8 cellular contexts compared by ENCODE assay signal in the genomic region with DNA sequence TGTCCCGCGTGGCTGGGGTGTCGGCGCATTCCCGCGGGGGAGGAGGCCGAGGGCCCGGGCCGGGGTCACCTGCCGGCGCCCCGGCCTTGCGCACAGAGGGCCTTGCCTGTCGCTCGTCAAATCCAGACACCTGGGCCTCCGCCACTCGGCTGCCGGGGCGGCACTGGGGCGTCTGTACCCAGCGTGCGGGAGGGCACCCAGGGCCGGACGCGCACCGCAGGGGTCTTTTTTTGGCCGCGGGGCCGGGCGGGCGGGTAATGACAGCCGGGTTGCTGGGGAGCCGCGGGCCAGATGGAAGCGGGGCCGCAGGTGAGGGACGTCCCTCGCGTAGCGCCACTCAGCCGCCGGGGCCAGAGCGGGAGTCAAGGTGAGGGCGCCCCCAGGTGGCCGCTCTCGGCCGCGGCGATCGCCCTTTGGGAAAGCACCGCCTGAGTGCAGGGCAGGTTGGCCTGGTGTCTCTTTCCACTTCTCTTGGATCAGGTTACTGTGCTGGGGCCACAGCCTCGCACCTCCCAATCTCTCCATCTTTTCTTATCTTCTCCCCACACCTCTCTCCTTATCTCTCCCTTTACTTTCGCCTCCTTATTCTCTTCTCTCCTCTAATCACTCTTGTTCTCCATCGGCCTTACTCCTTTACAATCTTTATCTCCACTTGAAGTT. TPM values are rescaled to one million over a fixed set of nuclear protein-coding genes. Genes with fewer than 3 reads are reported as not detected.
DNase-seq lines count a peak whose midpoint lies in the region; ATAC-seq and TF ChIP-seq lines count a peak whose summit lies in the region.

No MANE protein-coding gene starts in this region.

- intact Hi-C loops in CD8-positive, alpha-beta T cell (cut with DNase I, micrococcal nuclease), result loop anchor here (1.0 to 2.0 kb wide), 3 partner anchors 16 to 466 kb away; no protein-coding TSS in a partner anchor
- intact Hi-C loops in Right ventricle myocardium superior (cut with DNase I) (loop anchor here (5.0 kb wide), 1 partner anchor 46 kb away; no protein-coding TSS in a partner anchor), tibial artery (cut with DNase I; ENCODE audit: low total_unique reads) (loop anchor here (2.0 kb wide), 1 partner anchor 16 kb away; no protein-coding TSS in a partner anchor)

- TF ChIP-seq CTCF in CD8-positive, alpha-beta T cell (IDR thresholded peaks at IDR 0.05), result peak; percentile 85
- TF ChIP-seq CTCF in HFFc6 (IDR thresholded peaks at IDR 0.05), result peak; percentile 93
- TF ChIP-seq CTCF in RWPE1 (conservative IDR thresholded peaks at IDR 0.05; ENCODE audit: low read depth), result no peak
- peak; percentile 66 to 83 for TF ChIP-seq CTCF in tibial artery (IDR thresholded peaks at IDR 0.05)

- CTCF ChIA-PET in CD8-positive, alpha-beta T cell (lab: Charles Lee), result interaction anchor here (0.8 to 8.0 kb wide), 7 partner anchors 8 to 77 kb away, joined by 3 to 78 read pairs (median 5); no protein-coding TSS in a partner anchor
- CTCF ChIA-PET in RWPE1 (lab: Yijun Ruan, JAX), result no interaction called here

- peaks cover 25% of the 10 kb centered on the region for H3K4me1 Mint-ChIP-seq in CD8-positive, alpha-beta T cell (ENCODE audit: low read depth)
- peaks cover 70% of the 10 kb centered on the region for H3K4me1 Mint-ChIP-seq in HFFc6 (ENCODE audit: low read depth)
- peaks cover 27% of the 10 kb centered on the region for H3K4me1 Mint-ChIP-seq in activated naive CD4-positive, alpha-beta T cell treated with anti-CD3 and anti-CD28 coated beads, Interleukin-2, amount 50 U/mL, for 24 hours

- peak overlapping the region; percentile 78 for H3K4me3 Mint-ChIP-seq in CD8-positive, alpha-beta T cell
- peak overlapping the region; percentile 84 for H3K4me3 Mint-ChIP-seq in HFFc6
- H3K4me3 Mint-ChIP-seq in activated naive CD4-positive, alpha-beta T cell treated with anti-CD3 and anti-CD28 coated beads, Interleukin-2, amount 50 U/mL, for 24 hours, result peak overlapping the region; percentile 87

- H3K36me3 ChIP-seq in CD8-positive, alpha-beta T cell (ENCODE audit: insufficient read depth, low read length), result no peaks in the 10 kb centered on the region
- peaks cover 4 to 23% (median 14%) of the 10 kb centered on the region in 3 donors for H3K36me3 ChIP-seq in tibial artery

- no peak overlapping the region for H3K27ac Mint-ChIP-seq in CD8-positive, alpha-beta T cell
- H3K27ac Mint-ChIP-seq in HFFc6, result peak overlapping the region; percentile 97
- peak overlapping the region; percentile 88 for H3K27ac Mint-ChIP-seq in activated naive CD4-positive, alpha-beta T cell treated with anti-CD3 and anti-CD28 coated beads, Interleukin-2, amount 50 U/mL, for 24 hours

- H3K9me3 ChIP-seq in CD8-positive, alpha-beta T cell (ENCODE audit: low read length), result no peaks in the 10 kb centered on the region
- H3K9me3 ChIP-seq in tibial artery, result no peaks in the 10 kb centered on the region

- ATAC-seq in CD8-positive, alpha-beta T cell, result peak; percentile 34
- ATAC-seq in Right ventricle myocardium superior (ENCODE audit: poor library complexity) (peak; percentile 54), GM19467 (IDR thresholded peaks at IDR 0.05; ENCODE audit: unreplicated experiment) (no peak)

- no peak overlapping the region for H3K27ac ChIP-seq in CD8-positive, alpha-beta T cell (ENCODE audit: low read depth, low read length)
- H3K27ac ChIP-seq in RWPE1 (peak overlapping the region; percentile 94), tibial artery (peak overlapping the region; percentile 93)

- no peaks in the 10 kb centered on the region for H3K27me3 Mint-ChIP-seq in CD8-positive, alpha-beta T cell (ENCODE audit: low read depth)
- H3K27me3 Mint-ChIP-seq in HFFc6 (ENCODE audit: insufficient read depth), result no peaks in the 10 kb centered on the region; the same call in none of the 2 replicates
- no peaks in the 10 kb centered on the region for H3K27me3 Mint-ChIP-seq in activated naive CD4-positive, alpha-beta T cell treated with anti-CD3 and anti-CD28 coated beads, Interleukin-2, amount 50 U/mL, for 24 hours

- DNase-seq in CD8-positive, alpha-beta T cell, result peak; percentile 64 to 91 (median 82)
- DNase-seq in HFFc6, result peak; percentile 56
- DNase-seq in RWPE1 (ENCODE audit: low spot score), result no peak
- peak; percentile 90 for DNase-seq in Right ventricle myocardium superior
- peak; percentile 70 for DNase-seq in pons (ENCODE audit: low spot score)
- peak; percentile 83 to 89 for DNase-seq in tibial artery

- peak overlapping the region; percentile 61 for H3K4me3 ChIP-seq in CD8-positive, alpha-beta T cell (ENCODE audit: low read depth, low read length)
- peak overlapping the region; percentile 70 to 85 for H3K4me3 ChIP-seq in tibial artery

- no peaks in the 10 kb centered on the region for H3K27me3 ChIP-seq in CD8-positive, alpha-beta T cell (ENCODE audit: insufficient read depth, low read length)
- no peaks in the 10 kb centered on the region for H3K27me3 ChIP-seq in tibial artery

- no peaks in the 10 kb centered on the region for H3K9me3 Mint-ChIP-seq in CD8-positive, alpha-beta T cell
- H3K9me3 Mint-ChIP-seq in HFFc6, result no peaks in the 10 kb centered on the region
- no peaks in the 10 kb centered on the region for H3K9me3 Mint-ChIP-seq in activated naive CD4-positive, alpha-beta T cell treated with anti-CD3 and anti-CD28 coated beads, Interleukin-2, amount 50 U/mL, for 24 hours

- POLR2A ChIA-PET in CD8-positive, alpha-beta T cell (lab: Charles Lee), result no interaction called here
- POLR2A ChIA-PET in RWPE1 (lab: Yijun Ruan, JAX; ENCODE audit: low non-redundant PET), result no interaction called here

- no peaks in the 10 kb centered on the region for H3K36me3 Mint-ChIP-seq in CD8-positive, alpha-beta T cell
- H3K36me3 Mint-ChIP-seq in HFFc6 (ENCODE audit: low read depth), result peaks cover 12% of the 10 kb centered on the region
- no peaks in the 10 kb centered on the region for H3K36me3 Mint-ChIP-seq in activated naive CD4-positive, alpha-beta T cell treated with anti-CD3 and anti-CD28 coated beads, Interleukin-2, amount 50 U/mL, for 24 hours

- H3K4me1 ChIP-seq in CD8-positive, alpha-beta T cell (ENCODE audit: insufficient read depth, low read length), result peaks cover 28% of the 10 kb centered on the region
- H3K4me1 ChIP-seq in tibial artery, result peaks cover 0 to 52% (median 44%) of the 10 kb centered on the region in 4 donors

RNA-seq across cellular contexts. Expression of a gene that starts 3.5 kb away (rescaled TPM):
- total RNA-seq in CD8-positive, alpha-beta T cell, result 1 to 10 TPM; 4.3 to 5.9 TPM
- total RNA-seq in HFFc6 (2021; fragmentation: NEBNext Ultra II Directional; extraction: Animal tissue kit (Norgen Biotek cat#: 25700)), result 100 to 1,000 TPM; 106 to 121 (median 114) TPM
- 102 TPM for total RNA-seq in Right ventricle myocardium superior

RNA-seq across cellular contexts. Expression of a gene that starts 38.7 kb away (rescaled TPM):
- total RNA-seq in CD8-positive, alpha-beta T cell, result 10 to 100 TPM; 77.8 to 81.2 TPM
- 100 to 1,000 TPM; 271 to 331 (median 319) TPM for total RNA-seq in HFFc6 (2021; fragmentation: NEBNext Ultra II Directional; extraction: Animal tissue kit (Norgen Biotek cat#: 25700))
- 80.7 TPM for total RNA-seq in Right ventricle myocardium superior

RNA-seq across cellular contexts. Expression of a gene that starts 45.2 kb away (rescaled TPM):
- 1 to 10 TPM; 4.8 to 5.6 TPM for total RNA-seq in CD8-positive, alpha-beta T cell
- 10 to 100 TPM; 17.3 to 22.4 (median 20.2) TPM for total RNA-seq in HFFc6 (2021; fragmentation: NEBNext Ultra II Directional; extraction: Animal tissue kit (Norgen Biotek cat#: 25700))
- 23.2 TPM for total RNA-seq in Right ventricle myocardium superior

Comparison
In these comparisons a context has a peak if more than half of its experiments do, and no peak if none do; other contexts are left out.
1. RNA of a gene that starts 3.5 kb away (total RNA-seq): 106 to 121 TPM in HFFc6 and 102 TPM in Right ventricle myocardium superior (single experiment); 4.3 to 5.9 TPM in CD8-positive, alpha-beta T cell; every median in the first group is over 10 times any median in the second.
2. Peak in every context shown above with its lines, with median percentiles within 50 percentile points of each other: H3K4me3 Mint-ChIP-seq.